Comparison of ENCODE assay signal across 8 cellular contexts in the genomic region with DNA sequence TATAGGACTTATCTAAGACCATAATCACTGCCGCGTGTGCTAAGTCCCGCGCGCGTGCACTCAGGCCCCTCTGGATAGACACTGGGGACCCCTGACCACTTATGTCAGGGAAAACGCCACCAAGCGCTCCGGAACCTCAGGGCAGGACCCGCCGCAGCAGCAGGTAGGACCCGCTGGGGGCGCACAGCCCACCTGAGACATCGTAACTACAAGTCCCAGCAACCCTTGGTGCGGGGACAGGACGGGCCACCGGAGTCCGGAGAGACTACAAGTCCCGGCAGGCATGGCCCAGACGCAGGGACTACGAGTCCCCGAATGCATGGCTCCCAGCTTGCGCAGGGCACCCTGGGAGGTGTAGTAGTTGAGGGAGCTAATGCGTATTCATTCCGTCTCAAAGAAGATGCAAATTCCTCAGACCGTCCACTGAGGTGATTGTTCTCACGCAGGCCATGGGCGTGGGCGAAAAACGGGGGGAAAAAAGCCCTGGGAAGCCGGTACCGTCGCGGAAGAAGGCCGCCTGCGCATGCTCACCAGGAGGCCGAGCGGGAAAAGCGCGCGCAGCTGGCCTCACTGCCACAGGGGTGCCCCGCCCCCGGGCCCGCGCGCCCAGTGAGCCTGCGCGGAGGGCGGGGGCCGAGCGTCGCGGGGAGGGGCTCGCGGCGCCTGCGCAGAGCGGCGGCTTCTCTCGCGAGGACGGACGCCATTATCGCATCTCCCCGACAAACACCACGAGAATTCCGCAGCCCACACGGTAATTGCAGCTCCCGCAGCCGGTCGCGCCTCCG. TPM values are rescaled to one million over a fixed set of nuclear protein-coding genes. Genes with fewer than 3 reads are reported as not detected.
DNase-seq lines count a peak whose midpoint lies in the region; ATAC-seq, FAIRE-seq and TF ChIP-seq lines count a peak whose summit lies in the region.

BANP (plus strand) TSS at position 670 of the 785 bp plus-strand sequence. CDS start 23,682 bp downstream, outside the sequence.

- H3K4me3 ChIP-seq in OCI-LY1 (ENCODE audit: low read depth, low read length, poor library complexity, severe bottlenecking) (peak within 1 kb of the TSS; percentile 93), mesodermal cell (ENCODE audit: extremely low read depth, insufficient read depth, low read length, poor library complexity, severe bottlenecking) (peak within 1 kb of the TSS; percentile 80)

- H3K9me2 ChIP-seq in OCI-LY1 (ENCODE audit: low read depth, low read length): no peaks in the 10 kb centered on the region

- H4K20me1 ChIP-seq in OCI-LY1 (ENCODE audit: insufficient read depth, low read length): no peaks in the 10 kb centered on the region

- ATAC-seq in GM21515 (IDR thresholded peaks at IDR 0.05; ENCODE audit: unreplicated experiment): peak; percentile 83

- H3K36me3 ChIP-seq in OCI-LY1 (ENCODE audit: insufficient read depth, low read length) (peaks cover 19% of the 10 kb centered on the region), mesodermal cell (ENCODE audit: control insufficient read depth, insufficient read depth, low read length) (peaks cover 15% of the 10 kb centered on the region)

- peaks cover 26% of the 10 kb centered on the region for H3K79me2 ChIP-seq in OCI-LY1 (ENCODE audit: insufficient read depth, low read length)

- H2AFZ ChIP-seq in OCI-LY1 (ENCODE audit: low read length): 0 out of 2 replicates have a peak within 1 kb of the TSS, but pooled peaks have one; percentile 48

- H3F3A ChIP-seq in OCI-LY1 (ENCODE audit: insufficient read depth, low read length): no peaks in the 10 kb centered on the region

- peak within 1 kb of the TSS; percentile 95 for H3K27ac ChIP-seq in OCI-LY1 (ENCODE audit: low read depth, low read length, poor library complexity, severe bottlenecking)
- H3K27ac ChIP-seq in mesodermal cell (ENCODE audit: low read depth, low read length, severe bottlenecking): peak within 1 kb of the TSS; percentile 95

- H3K4me2 ChIP-seq in OCI-LY1 (ENCODE audit: low read length): peak within 1 kb of the TSS; percentile 97

- FAIRE-seq in endometrium (lab: Jason Lieb, UNC): peak; percentile 74

- TF ChIP-seq CTCF in OCI-LY1 (IDR thresholded peaks at IDR 0.05; ENCODE audit: low read length): peak; percentile 38; the same call in 1 of the 2 replicates

- WGBS in mesodermal cell (ENCODE audit: insufficient coverage in 2 of 2), 2 experiments: 1 to 2% methylated on average over 59 to 62 of the region's 73 CpGs

- peaks cover 63% of the 10 kb centered on the region for H3K4me1 ChIP-seq in OCI-LY1 (ENCODE audit: insufficient read depth, low read length, severe bottlenecking)
- H3K4me1 ChIP-seq in mesodermal cell (ENCODE audit: control insufficient read depth, insufficient read depth, low read length, poor library complexity, severe bottlenecking): peaks cover 15% of the 10 kb centered on the region

- DNase-seq in DMS 273 treated with DMSO at 0.1 percent for 48 hours (lab: John Stamatoyannopoulos, UW): peak; percentile 94
- peak; percentile 99 for DNase-seq in HuH-7 (ENCODE audit: low spot score)
- DNase-seq in activated CD8-positive, alpha-beta memory T cell treated with anti-CD3 and anti-CD28 coated beads, Interleukin-2, amount 50 U/mL, for 4 hours: peak; percentile 95
- peak; percentile 93 to 97 for DNase-seq in stimulated activated CD8-positive, alpha-beta memory T cell treated with anti-CD3 and anti-CD28 coated beads, Interleukin-15, amount 100 ng/mL, for 4 hours (ENCODE audit: low read depth in 2 of 2)

- H3K9ac ChIP-seq in OCI-LY1 (ENCODE audit: low read length): peak within 1 kb of the TSS; percentile 99

- H3K27me3 ChIP-seq in OCI-LY1 (ENCODE audit: insufficient read depth, low read length): no peaks in the 10 kb centered on the region

- no peaks in the 10 kb centered on the region for H3K9me3 ChIP-seq in OCI-LY1 (ENCODE audit: low read length)
- no peaks in the 10 kb centered on the region for H3K9me3 ChIP-seq in mesodermal cell (ENCODE audit: control insufficient read depth, low read length)

RNA-seq across cellular contexts. Expression of gene BANP, which starts in this region (rescaled TPM):
- 20.1 TPM for polyA plus RNA-seq in mesodermal cell (2013, experiment 1 of 2)
- 15.7 TPM for polyA plus RNA-seq in mesodermal cell (2013, experiment 2 of 2)

Comparison
In these comparisons a context has a peak if more than half of its experiments do, and no peak if none do; other contexts are left out.
1. Peak in every context shown above with its lines: DNase-seq, ATAC-seq, H3K4me3 ChIP-seq and H3K27ac ChIP-seq.